ENCODE assay signal across 12 cellular contexts in genomic region chr5:61401726-61402125, GRCh38.
DNase-seq lines count a peak whose midpoint lies in the region; ATAC-seq and TF ChIP-seq lines count a peak whose summit lies in the region.
"Had no signal": no experiment of that assay in that cellular context is flagged by ENCODE, and none has a peak within 500 bp of the region (broad histone marks: within the 10 kb centered on the region; RNA-seq: fewer than 3 reads in every experiment).

No MANE protein-coding gene starts in this region.

- in situ Hi-C loops in Caki2 (cut with HindIII; ENCODE audit: low pct_unique_long_range_greater_than_20kb, low sequenced_read_pairs) = no loop called here
- in situ Hi-C loops in brain microvascular endothelial cell (cut with HindIII; ENCODE audit: low pct_ligation_motif_present, low sequenced_read_pairs) = no loop called here

- H3K4me3 ChIP-seq in brain microvascular endothelial cell (ENCODE audit: low read depth, low read length) (no peak overlapping the region), trophoblast cell (ENCODE audit: low read depth, low read length) (no peak overlapping the region)
- H3K4me3 ChIP-seq: prostate gland, vagina had no signal

- no peak overlapping the region for H2AFZ ChIP-seq in trophoblast cell (ENCODE audit: insufficient read depth, low read length, poor library complexity)

- no peaks in the 10 kb centered on the region for H3K27me3 ChIP-seq in brain microvascular endothelial cell (replicated peaks)
- no peaks in the 10 kb centered on the region for H3K27me3 ChIP-seq in trophoblast cell (ENCODE audit: insufficient read depth, low read length)
- H3K27me3 ChIP-seq: vagina had no signal

- no peak for TF ChIP-seq CTCF in brain microvascular endothelial cell (IDR thresholded peaks at IDR 0.05; ENCODE audit: low read depth, low read length, missing control alignments)

- no peak overlapping the region for H2BK12ac ChIP-seq in trophoblast cell (ENCODE audit: low read length)

- no peak overlapping the region for H2BK120ac ChIP-seq in trophoblast cell (ENCODE audit: insufficient read depth, low read length, poor library complexity)

- peaks cover 0 to 1% of the 10 kb centered on the region in 2 experiments for H3K4me1 ChIP-seq in trophoblast cell (ENCODE audit: control insufficient read depth in 1 of 2, insufficient read depth in 2 of 2, low read length in 2 of 2)
- H3K4me1 ChIP-seq: prostate gland had no signal

- ATAC-seq in GM18909 (IDR thresholded peaks at IDR 0.05; ENCODE audit: poor library complexity, unreplicated experiment) = no peak

- no peak overlapping the region for H3K18ac ChIP-seq in trophoblast cell (ENCODE audit: low read length)

- no peak overlapping the region for H3K9ac ChIP-seq in trophoblast cell (ENCODE audit: low read length)

- H3K4ac ChIP-seq in trophoblast cell (ENCODE audit: low read depth, low read length) = no peak overlapping the region

- no peak overlapping the region for H3K23ac ChIP-seq in trophoblast cell (ENCODE audit: low read length)

- H2AK5ac ChIP-seq in trophoblast cell (ENCODE audit: low read length) = no peak overlapping the region

- no peak overlapping the region for H2BK5ac ChIP-seq in trophoblast cell (ENCODE audit: low read depth, low read length, poor library complexity)

- no peaks in the 10 kb centered on the region for H3K9me3 ChIP-seq in trophoblast cell (ENCODE audit: insufficient read depth, low read depth, low read length)
- H3K9me3 ChIP-seq: prostate gland, vagina had no signal

- H3K27ac ChIP-seq in brain microvascular endothelial cell (peak overlapping the region; percentile 26), trophoblast cell (ENCODE audit: low read depth, low read length) (no peak overlapping the region)
- H3K27ac ChIP-seq: prostate gland, vagina had no signal

- DNase-seq in Caki2 (ENCODE audit: low read depth) (peak; percentile 6), LHCN-M2 (ENCODE audit: low read depth) (peak; percentile 38), brain microvascular endothelial cell (peak; percentile 54), kidney tubule cell (ENCODE audit: low spot score) (peak; percentile 64), trophoblast cell (no peak), NCI-H774 (lab: John Stamatoyannopoulos, UW) (no peak), T-helper 2 cell (no peak)
- DNase-seq: activated T-cell treated with anti-CD3 and anti-CD28 coated beads, Interleukin-2, amount 50 U/mL, for 24 hours; cortex of kidney had no signal

- no peaks in the 10 kb centered on the region for H3K79me2 ChIP-seq in trophoblast cell (ENCODE audit: control insufficient read depth, insufficient read depth, low read length, poor library complexity)

- no peaks in the 10 kb centered on the region for H3K79me1 ChIP-seq in trophoblast cell (ENCODE audit: low read length)

- H3K4me2 ChIP-seq in trophoblast cell (ENCODE audit: low read length) = no peak overlapping the region

- H4K12ac ChIP-seq in trophoblast cell (ENCODE audit: low read depth, low read length) = no peak overlapping the region

- H3K14ac ChIP-seq in trophoblast cell (ENCODE audit: low read length) = no peak overlapping the region

- H4K8ac ChIP-seq in trophoblast cell (ENCODE audit: low read depth, low read length) = no peak overlapping the region

- H3K36me3 ChIP-seq in brain microvascular endothelial cell (replicated peaks) (no peaks in the 10 kb centered on the region), trophoblast cell (ENCODE audit: control insufficient read depth in 1 of 2, insufficient read depth in 2 of 2, low read length in 2 of 2) (no peaks in the 10 kb centered on the region)
- H3K36me3 ChIP-seq: prostate gland, vagina had no signal

- H4K91ac ChIP-seq in trophoblast cell (ENCODE audit: low read depth, low read length) = no peak overlapping the region

Comparison
In these comparisons a context has a peak if more than half of its experiments do, and no peak if none do; other contexts are left out.
1. DNase-seq: peak in Caki2 (single experiment), LHCN-M2 (single experiment), brain microvascular endothelial cell (single experiment) and kidney tubule cell (single experiment); none in trophoblast cell (0 of 2), NCI-H774 (single experiment) and T-helper 2 cell (0 of 5).